8 cellular contexts compared by ENCODE assay signal in genomic region chr5:180135128-180135955, GRCh38.
DNase-seq lines count a peak whose midpoint lies in the region; ATAC-seq and TF ChIP-seq lines count a peak whose summit lies in the region.

No MANE protein-coding gene starts in this region.

- intact Hi-C loops in left ventricle myocardium superior (cut with micrococcal nuclease): no loop called here
- intact Hi-C loops in left ventricle myocardium inferior (cut with micrococcal nuclease): no loop called here
- intact Hi-C loops in testis (cut with DNase I; ENCODE audit: low total_unique reads): no loop called here
- intact Hi-C loops in OCI-LY7 (cut with micrococcal nuclease; ENCODE audit: unreplicated experiment): no loop called here

- H3K27ac ChIP-seq in left ventricle myocardium inferior (replicated peaks) (no peak overlapping the region), testis (no peak overlapping the region), OCI-LY7 (ENCODE audit: low read depth, low read length, poor library complexity, severe bottlenecking) (no peak overlapping the region)

- no peaks in the 10 kb centered on the region for H3K9me3 ChIP-seq in left ventricle myocardium inferior (replicated peaks)
- no peaks in the 10 kb centered on the region for H3K9me3 ChIP-seq in testis
- no peaks in the 10 kb centered on the region for H3K9me3 ChIP-seq in OCI-LY7 (ENCODE audit: low read length)

- no peaks in the 10 kb centered on the region for H3K9me2 ChIP-seq in OCI-LY7 (ENCODE audit: insufficient read depth, low read length)

- WGBS in testis, 2 donors: 65 to 77% methylated on average over 11 to 13 of the region's 13 CpGs

- no peak overlapping the region for H3K4me3 Mint-ChIP-seq in activated CD4-positive, alpha-beta memory T cell treated with anti-CD3 and anti-CD28 coated beads, Interleukin-2, amount 10 ng/mL, durations not matched to agents 7 days and 5 days

- H3K79me2 ChIP-seq in OCI-LY7 (ENCODE audit: insufficient read depth, low read depth, low read length): no peaks in the 10 kb centered on the region

- no peaks in the 10 kb centered on the region for H4K20me1 ChIP-seq in OCI-LY7 (ENCODE audit: insufficient read depth, low read length)

- H2AFZ ChIP-seq in OCI-LY7 (ENCODE audit: low read length): no peak overlapping the region

- POLR2A ChIA-PET in activated CD4-positive, alpha-beta memory T cell treated with anti-CD3 and anti-CD28 coated beads, Interleukin-2, amount 10 ng/mL, durations not matched to agents 7 days and 5 days (lab: Charles Lee): no interaction called here
- POLR2A ChIA-PET in OCI-LY7 (lab: Charles Lee): no interaction called here

- H3K4me2 ChIP-seq in OCI-LY7 (ENCODE audit: low read length): no peak overlapping the region

- no peak for ATAC-seq in left ventricle myocardium superior
- no peak for ATAC-seq in GM18870 (IDR thresholded peaks at IDR 0.05; ENCODE audit: unreplicated experiment)

- TF ChIP-seq CTCF in left ventricle myocardium inferior (IDR thresholded peaks at IDR 0.05; ENCODE audit: borderline replicate concordance): no peak
- no peak for TF ChIP-seq CTCF in testis (IDR thresholded peaks at IDR 0.05)
- TF ChIP-seq CTCF in OCI-LY7 (conservative IDR thresholded peaks at IDR 0.05; ENCODE audit: low read length): no peak

- TF ChIP-seq POLR2A in testis (IDR thresholded peaks at IDR 0.05): no peak

- BruUV-seq in OCI-LY7 (replicated peaks; lab: Mats Ljungman, UMichigan): no TSS peak

- DNase-seq in left ventricle myocardium superior: peak; percentile 18
- DNase-seq in left ventricle myocardium inferior: no peak
- DNase-seq in activated CD4-positive, alpha-beta memory T cell treated with anti-CD3 and anti-CD28 coated beads, Interleukin-2, amount 10 ng/mL, durations not matched to agents 7 days and 5 days: peak; percentile 32
- DNase-seq in foreskin melanocyte: peak; percentile 24
- peak; percentile 12 for DNase-seq in testis
- DNase-seq in OCI-LY7 (ENCODE audit: low spot score): no peak
- no peak for DNase-seq in cortex of kidney (lab: John Stamatoyannopoulos, UW)

- H3K36me3 Mint-ChIP-seq in activated CD4-positive, alpha-beta memory T cell treated with anti-CD3 and anti-CD28 coated beads, Interleukin-2, amount 10 ng/mL, durations not matched to agents 7 days and 5 days (ENCODE audit: low read depth): no peaks in the 10 kb centered on the region

- CTCF ChIA-PET in activated CD4-positive, alpha-beta memory T cell treated with anti-CD3 and anti-CD28 coated beads, Interleukin-2, amount 10 ng/mL, durations not matched to agents 7 days and 5 days (lab: Charles Lee): no interaction called here
- CTCF ChIA-PET in OCI-LY7 (lab: Charles Lee; ENCODE audit: unreplicated experiment): no interaction called here

- H3K27me3 ChIP-seq in left ventricle myocardium inferior (ENCODE audit: low read depth): peaks cover 53% of the 10 kb centered on the region
- no peaks in the 10 kb centered on the region for H3K27me3 ChIP-seq in testis

- no peaks in the 10 kb centered on the region for H3K27me3 Mint-ChIP-seq in activated CD4-positive, alpha-beta memory T cell treated with anti-CD3 and anti-CD28 coated beads, Interleukin-2, amount 10 ng/mL, durations not matched to agents 7 days and 5 days

- no peak overlapping the region for H3K27ac Mint-ChIP-seq in activated CD4-positive, alpha-beta memory T cell treated with anti-CD3 and anti-CD28 coated beads, Interleukin-2, amount 10 ng/mL, durations not matched to agents 7 days and 5 days

- no peak overlapping the region for H3K4me3 ChIP-seq in left ventricle myocardium inferior
- no peak overlapping the region for H3K4me3 ChIP-seq in testis
- no peak overlapping the region for H3K4me3 ChIP-seq in OCI-LY7 (ENCODE audit: low read depth, low read length, poor library complexity, severe bottlenecking)

- H3K36me3 ChIP-seq in left ventricle myocardium inferior (no peaks in the 10 kb centered on the region), testis (ENCODE audit: low read depth, missing control alignments) (no peaks in the 10 kb centered on the region), OCI-LY7 (ENCODE audit: insufficient read depth, low read length) (no peaks in the 10 kb centered on the region)

- H3K4me1 Mint-ChIP-seq in activated CD4-positive, alpha-beta memory T cell treated with anti-CD3 and anti-CD28 coated beads, Interleukin-2, amount 10 ng/mL, durations not matched to agents 7 days and 5 days: peaks cover 11% of the 10 kb centered on the region

- H3K4me1 ChIP-seq in left ventricle myocardium inferior (no peaks in the 10 kb centered on the region), testis (no peaks in the 10 kb centered on the region), OCI-LY7 (ENCODE audit: insufficient read depth, low read length, poor library complexity, severe bottlenecking) (no peaks in the 10 kb centered on the region)

- no peaks in the 10 kb centered on the region for H3K9me3 Mint-ChIP-seq in activated CD4-positive, alpha-beta memory T cell treated with anti-CD3 and anti-CD28 coated beads, Interleukin-2, amount 10 ng/mL, durations not matched to agents 7 days and 5 days

Comparison
In these comparisons a context has a peak if more than half of its experiments do, and no peak if none do; other contexts are left out.
1. DNase-seq: peak in left ventricle myocardium superior (single experiment), activated CD4-positive, alpha-beta memory T cell treated with anti-CD3 and anti-CD28 coated beads, Interleukin-2, amount 10 ng/mL, durations not matched to agents 7 days and 5 days (single experiment), foreskin melanocyte (single experiment) and testis (single experiment); none in left ventricle myocardium inferior (single experiment), OCI-LY7 (single experiment) and cortex of kidney (single experiment).